In the genomic region with DNA sequence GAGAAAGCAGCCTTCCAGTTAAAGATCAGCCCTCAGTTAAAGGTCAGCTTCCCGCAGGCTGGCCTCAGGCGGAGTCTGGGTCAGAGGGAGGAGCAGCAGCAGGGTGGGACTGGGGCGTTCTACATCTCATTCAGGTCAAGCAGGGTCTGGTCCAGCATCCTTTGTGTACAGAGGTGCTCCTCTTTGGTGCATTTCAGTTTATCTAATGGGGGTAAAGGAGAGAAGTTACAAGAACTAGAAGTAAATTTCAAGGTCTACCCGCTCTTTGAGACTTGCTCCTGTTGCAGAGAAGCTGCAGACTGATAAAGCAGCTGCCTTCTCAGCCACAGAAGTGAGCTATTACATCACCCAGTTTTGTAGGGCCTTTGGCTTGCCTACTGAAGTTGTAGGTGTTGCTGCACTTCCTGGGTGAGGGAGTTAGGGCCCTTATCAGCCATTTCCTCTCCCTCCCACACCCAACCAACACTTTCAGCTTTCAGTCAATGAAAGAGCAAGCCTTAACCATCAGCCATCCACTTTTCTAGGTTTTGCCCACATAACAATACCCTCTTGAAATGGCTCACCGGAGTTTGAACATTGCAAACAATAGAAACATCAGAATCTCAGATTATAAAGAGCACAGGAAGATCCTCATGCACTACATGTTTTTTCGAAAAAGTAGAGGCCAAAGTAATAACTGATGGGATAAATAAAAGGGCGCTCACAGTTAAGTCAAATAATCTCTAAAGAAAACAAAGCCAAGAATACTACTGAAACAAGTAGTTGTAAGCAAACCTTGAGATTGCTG, we compare ENCODE assay signal across 1 cellular context.
TF ChIP-seq lines count a peak whose summit lies in the region.

No MANE protein-coding gene starts in this region.

TF ChIP-seq in K562, 482 proteins besides CTCF, POLR2A, EP300 and RAD21 (continued from another document):
- TF ChIP-seq, protein P1, sequence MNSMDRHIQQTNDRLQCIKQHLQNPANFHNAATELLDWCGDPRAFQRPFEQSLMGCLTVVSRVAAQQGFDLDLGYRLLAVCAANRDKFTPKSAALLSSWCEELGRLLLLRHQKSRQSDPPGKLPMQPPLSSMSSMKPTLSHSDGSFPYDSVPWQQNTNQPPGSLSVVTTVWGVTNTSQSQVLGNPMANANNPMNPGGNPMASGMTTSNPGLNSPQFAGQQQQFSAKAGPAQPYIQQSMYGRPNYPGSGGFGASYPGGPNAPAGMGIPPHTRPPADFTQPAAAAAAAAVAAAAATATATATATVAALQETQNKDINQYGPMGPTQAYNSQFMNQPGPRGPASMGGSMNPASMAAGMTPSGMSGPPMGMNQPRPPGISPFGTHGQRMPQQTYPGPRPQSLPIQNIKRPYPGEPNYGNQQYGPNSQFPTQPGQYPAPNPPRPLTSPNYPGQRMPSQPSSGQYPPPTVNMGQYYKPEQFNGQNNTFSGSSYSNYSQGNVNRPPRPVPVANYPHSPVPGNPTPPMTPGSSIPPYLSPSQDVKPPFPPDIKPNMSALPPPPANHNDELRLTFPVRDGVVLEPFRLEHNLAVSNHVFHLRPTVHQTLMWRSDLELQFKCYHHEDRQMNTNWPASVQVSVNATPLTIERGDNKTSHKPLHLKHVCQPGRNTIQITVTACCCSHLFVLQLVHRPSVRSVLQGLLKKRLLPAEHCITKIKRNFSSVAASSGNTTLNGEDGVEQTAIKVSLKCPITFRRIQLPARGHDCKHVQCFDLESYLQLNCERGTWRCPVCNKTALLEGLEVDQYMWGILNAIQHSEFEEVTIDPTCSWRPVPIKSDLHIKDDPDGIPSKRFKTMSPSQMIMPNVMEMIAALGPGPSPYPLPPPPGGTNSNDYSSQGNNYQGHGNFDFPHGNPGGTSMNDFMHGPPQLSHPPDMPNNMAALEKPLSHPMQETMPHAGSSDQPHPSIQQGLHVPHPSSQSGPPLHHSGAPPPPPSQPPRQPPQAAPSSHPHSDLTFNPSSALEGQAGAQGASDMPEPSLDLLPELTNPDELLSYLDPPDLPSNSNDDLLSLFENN (IDR thresholded peaks at IDR 0.05; ENCODE audit: low read depth in 2 of 2, low read length in 2 of 2) = peak in 1 of 2 experiments; percentile 59; a peak in 1 of 4 replicates
- TF ChIP-seq TAF9B (IDR thresholded peaks at IDR 0.05; ENCODE audit: partially characterized antibody) = peak; percentile 79
